1 cellular context compared by ENCODE assay signal in genomic region chr6:42316390-42316970, GRCh38.
TF ChIP-seq lines count a peak whose summit lies in the region.

No MANE protein-coding gene starts in this region.

TF ChIP-seq in GM12878, 131 proteins besides CTCF, POLR2A, EP300 and RAD21 (continued from another document):
- TF ChIP-seq PBX3 (IDR thresholded peaks at IDR 0.05; ENCODE audit: insufficient replicate concordance, low read depth, low read length) (no peak), MTA2 (IDR thresholded peaks at IDR 0.05; ENCODE audit: low read depth) (no peak), RAD51 (IDR thresholded peaks at IDR 0.05) (peak; percentile 87), CREB1 (IDR thresholded peaks at IDR 0.05; ENCODE audit: low read depth) (no peak), SREBF1 (IDR thresholded peaks at IDR 0.05; ENCODE audit: low read length) (no peak), ZBTB4 (CRISPR knock-in tag; IDR thresholded peaks at IDR 0.05) (no peak), MLLT1 (IDR thresholded peaks at IDR 0.05) (no peak), ATF7 (IDR thresholded peaks at IDR 0.05; ENCODE audit: low read depth) (peak; percentile 36; the same call in 1 of the 2 replicates)
